ENCODE assay signal across 1 cellular context in the genomic region with DNA sequence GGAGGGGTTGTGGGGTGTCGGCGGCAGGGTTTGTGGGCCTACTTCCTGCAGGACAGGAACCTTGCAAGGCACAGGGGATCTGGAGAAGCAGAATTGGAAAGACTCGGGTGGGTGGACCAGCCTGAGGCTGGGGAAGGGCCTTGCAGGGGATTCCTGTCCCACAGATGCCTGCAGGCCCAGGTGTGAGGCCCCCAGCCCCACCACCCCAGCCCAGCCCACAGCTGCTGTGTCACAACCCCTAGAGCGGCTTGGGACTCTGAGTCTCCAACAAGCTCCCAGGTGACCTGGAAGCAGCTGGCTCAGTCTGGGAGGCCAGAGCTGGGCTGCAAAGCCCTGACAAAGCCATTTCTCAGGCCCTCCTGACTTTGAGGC.
TF ChIP-seq lines count a peak whose summit lies in the region.

No MANE protein-coding gene starts in this region.

TF ChIP-seq in A549, 52 proteins besides CTCF, POLR2A, EP300 and RAD21 (continued from another document):
- TF ChIP-seq USF2 (IDR thresholded peaks at IDR 0.05) (no peak), HEYL (CRISPR knock-in tag; IDR thresholded peaks at IDR 0.05) (no peak), CHD4 (IDR thresholded peaks at IDR 0.05; ENCODE audit: borderline replicate concordance) (no peak), NFE2L2 (conservative IDR thresholded peaks at IDR 0.05; ENCODE audit: low read length) (no peak), KDM5A (IDR thresholded peaks at IDR 0.05) (no peak), SREBF2 (IDR thresholded peaks at IDR 0.05) (no peak), ZSCAN20 (CRISPR knock-in tag; IDR thresholded peaks at IDR 0.05) (no peak), HOXA7 (CRISPR knock-in tag; IDR thresholded peaks at IDR 0.05) (no peak), SMC3 (IDR thresholded peaks at IDR 0.05) (no peak), ZNF302 (CRISPR knock-in tag; IDR thresholded peaks at IDR 0.05) (no peak)
- TF ChIP-seq, protein P1, sequence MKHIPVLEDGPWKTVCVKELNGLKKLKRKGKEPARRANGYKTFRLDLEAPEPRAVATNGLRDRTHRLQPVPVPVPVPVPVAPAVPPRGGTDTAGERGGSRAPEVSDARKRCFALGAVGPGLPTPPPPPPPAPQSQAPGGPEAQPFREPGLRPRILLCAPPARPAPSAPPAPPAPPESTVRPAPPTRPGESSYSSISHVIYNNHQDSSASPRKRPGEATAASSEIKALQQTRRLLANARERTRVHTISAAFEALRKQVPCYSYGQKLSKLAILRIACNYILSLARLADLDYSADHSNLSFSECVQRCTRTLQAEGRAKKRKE (CRISPR knock-in tag; IDR thresholded peaks at IDR 0.05; ENCODE audit: low read depth): no peak
- TF ChIP-seq, protein P2, sequence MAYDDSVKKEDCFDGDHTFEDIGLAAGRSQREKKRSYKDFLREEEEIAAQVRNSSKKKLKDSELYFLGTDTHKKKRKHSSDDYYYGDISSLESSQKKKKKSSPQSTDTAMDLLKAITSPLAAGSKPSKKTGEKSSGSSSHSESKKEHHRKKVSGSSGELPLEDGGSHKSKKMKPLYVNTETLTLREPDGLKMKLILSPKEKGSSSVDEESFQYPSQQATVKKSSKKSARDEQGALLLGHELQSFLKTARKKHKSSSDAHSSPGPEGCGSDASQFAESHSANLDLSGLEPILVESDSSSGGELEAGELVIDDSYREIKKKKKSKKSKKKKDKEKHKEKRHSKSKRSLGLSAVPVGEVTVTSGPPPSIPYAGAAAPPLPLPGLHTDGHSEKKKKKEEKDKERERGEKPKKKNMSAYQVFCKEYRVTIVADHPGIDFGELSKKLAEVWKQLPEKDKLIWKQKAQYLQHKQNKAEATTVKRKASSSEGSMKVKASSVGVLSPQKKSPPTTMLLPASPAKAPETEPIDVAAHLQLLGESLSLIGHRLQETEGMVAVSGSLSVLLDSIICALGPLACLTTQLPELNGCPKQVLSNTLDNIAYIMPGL (CRISPR knock-in tag; IDR thresholded peaks at IDR 0.05; ENCODE audit: borderline replicate concordance): no peak
TF ChIP-seq in A549: peak in this region for 0.
